In the genomic region with DNA sequence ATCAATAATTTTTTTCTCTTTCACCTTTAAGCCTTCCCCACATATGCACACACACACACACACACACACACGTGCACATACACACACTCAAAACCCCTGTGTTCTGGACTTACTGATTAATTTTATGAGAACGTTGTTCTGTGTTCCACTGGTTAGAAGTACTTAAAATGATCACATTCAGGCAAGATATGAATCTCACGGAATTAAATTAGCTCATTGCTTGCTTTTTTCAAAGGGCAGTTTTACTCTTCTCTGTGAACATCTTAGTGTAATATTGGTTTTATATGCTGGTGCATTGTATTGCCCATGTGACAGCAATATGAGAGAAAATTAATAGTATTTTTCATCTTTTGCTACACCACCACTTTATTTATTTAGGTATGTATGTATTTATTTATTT, we compare ENCODE assay signal across 9 cellular contexts.
"Had no signal": no experiment of that assay in that cellular context is flagged by ENCODE, and none has a peak within 500 bp of the region (broad histone marks: within the 10 kb centered on the region; RNA-seq: fewer than 3 reads in every experiment).

No MANE protein-coding gene starts in this region.

- ATAC-seq: GM23338, HCT116 had no signal

- H3K4me1 ChIP-seq: HAP-1 had no signal

- H3K4me2 ChIP-seq: GM23338 had no signal

- H2AFZ ChIP-seq: GM23248, GM23338 had no signal

- H3K9ac ChIP-seq: GM23248 had no signal

- H3K4me3 ChIP-seq: GM23248, GM23338, HAP-1 had no signal

- H3K27ac ChIP-seq: GM23248 had no signal

- DNase-seq: GM23248, GOT3, H7, H9, HCEC 1CT, HFFc6 had no signal

- H3K9me3 ChIP-seq: HAP-1 had no signal

- H3K36me3 ChIP-seq: HAP-1 had no signal
